In the genomic region with DNA sequence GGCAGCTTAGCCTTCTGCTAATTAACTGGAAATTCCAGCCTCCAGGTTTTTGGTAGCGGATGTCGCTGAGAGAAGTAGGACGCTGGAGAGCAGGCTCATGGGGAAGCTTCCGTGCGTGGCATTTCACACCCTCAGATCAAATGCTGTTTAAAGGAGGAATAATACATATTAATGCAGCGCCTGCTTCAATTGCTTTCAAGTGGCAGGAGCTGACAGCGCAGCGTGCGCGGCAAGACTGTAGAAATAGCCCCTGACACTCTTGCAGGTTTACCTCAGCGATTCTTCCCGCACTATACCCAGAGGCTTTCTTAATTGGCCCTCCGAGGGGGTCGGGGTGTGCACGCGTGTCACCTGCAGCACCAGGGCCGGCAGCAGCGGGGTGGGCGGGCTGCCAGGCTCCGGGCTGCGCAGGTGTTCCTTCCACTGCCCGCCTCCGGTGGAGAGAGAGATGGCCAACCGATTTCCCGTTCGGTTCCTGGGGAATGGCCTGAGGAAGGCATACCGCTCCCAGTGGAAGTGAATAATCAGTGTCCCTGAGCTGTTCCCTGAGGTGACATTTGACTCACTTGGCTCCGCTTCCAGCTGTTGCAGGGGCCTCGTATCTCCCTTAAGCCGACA, we compare ENCODE assay signal across 10 cellular contexts.
DNase-seq lines count a peak whose midpoint lies in the region; FAIRE-seq and TF ChIP-seq lines count a peak whose summit lies in the region.
"Had no signal": no experiment of that assay in that cellular context is flagged by ENCODE, and none has a peak within 500 bp of the region (broad histone marks: within the 10 kb centered on the region; RNA-seq: fewer than 3 reads in every experiment).

No MANE protein-coding gene starts in this region.

- H3K27ac ChIP-seq in sigmoid colon, result no peak overlapping the region

- no peak overlapping the region for H3K27ac Mint-ChIP-seq in progenitor cell of endocrine pancreas
- H3K27ac Mint-ChIP-seq: CD8-positive, alpha-beta memory T cell; stimulated activated naive CD8-positive, alpha-beta T cell treated with anti-CD3 and anti-CD28 coated beads, Interleukin-15, Interleukin-2, amounts not matched to agents 100 ng/mL and 50 ng/mL, for 24 hours had no signal

- peaks cover 6% of the 10 kb centered on the region for H3K27me3 Mint-ChIP-seq in progenitor cell of endocrine pancreas
- H3K27me3 Mint-ChIP-seq: CD8-positive, alpha-beta memory T cell had no signal

- H3K4me1 Mint-ChIP-seq in progenitor cell of endocrine pancreas (ENCODE audit: low read depth), result peaks cover 7% of the 10 kb centered on the region
- H3K4me1 Mint-ChIP-seq: CD8-positive, alpha-beta memory T cell had no signal

- no peak for TF ChIP-seq EP300 in sigmoid colon (IDR thresholded peaks at IDR 0.05)

- no peak for TF ChIP-seq POLR2A in sigmoid colon (IDR thresholded peaks at IDR 0.05)

- peaks cover 7% of the 10 kb centered on the region for H3K9me3 Mint-ChIP-seq in progenitor cell of endocrine pancreas (ENCODE audit: low read depth)

- H3K27me3 ChIP-seq in HAP-1 (ENCODE audit: low read depth) (no peaks in the 10 kb centered on the region), sigmoid colon (peaks cover 0 to 25% (median 0%) of the 10 kb centered on the region in 3 donors)

- peaks cover 3% of the 10 kb centered on the region for H3K36me3 Mint-ChIP-seq in progenitor cell of endocrine pancreas (ENCODE audit: insufficient read depth)
- H3K36me3 Mint-ChIP-seq: CD8-positive, alpha-beta memory T cell had no signal

- peak overlapping the region; percentile 20 for H3K4me3 Mint-ChIP-seq in progenitor cell of endocrine pancreas (ENCODE audit: low read depth)
- H3K4me3 Mint-ChIP-seq: CD8-positive, alpha-beta memory T cell; stimulated activated naive CD8-positive, alpha-beta T cell treated with anti-CD3 and anti-CD28 coated beads, Interleukin-15, Interleukin-2, amounts not matched to agents 100 ng/mL and 50 ng/mL, for 24 hours had no signal

- H3K36me3 ChIP-seq in HAP-1 (replicated peaks) (no peaks in the 10 kb centered on the region), sigmoid colon (no peaks in the 10 kb centered on the region)

- DNase-seq in DMS79 (lab: John Stamatoyannopoulos, UW) (peak; percentile 8), NCI-H2171 treated with DMSO at 0.1 percent for 48 hours (lab: John Stamatoyannopoulos, UW) (peak; percentile 49), fibroblast of the aortic adventitia (ENCODE audit: low read depth) (no peak), progenitor cell of endocrine pancreas (ENCODE audit: low spot score, unreplicated experiment) (no peak), urothelium cell line (ENCODE audit: low spot score) (no peak), HAP-1 (ENCODE audit: low spot score in 2 of 2) (no peak), COLO829 (ENCODE audit: low spot score) (no peak), sigmoid colon (no peak)
- DNase-seq: CD8-positive, alpha-beta memory T cell had no signal

- intact Hi-C loops in sigmoid colon (cut with DNase I), result no loop called here

- TF ChIP-seq CTCF in fibroblast of the aortic adventitia (IDR thresholded peaks at IDR 0.05; ENCODE audit: insufficient read depth, low read length), result no peak
- TF ChIP-seq CTCF in progenitor cell of endocrine pancreas (IDR thresholded peaks at IDR 0.05; ENCODE audit: unreplicated experiment), result no peak
- no peak for TF ChIP-seq CTCF in sigmoid colon (IDR thresholded peaks at IDR 0.05)

- WGBS in sigmoid colon, 2 donors, result 17 to 25% methylated on average over 30 of the region's 30 CpGs

- in situ Hi-C loops in HAP-1 (cut with MboI; ENCODE audit: low sequenced_read_pairs), result no loop called here

- FAIRE-seq in urothelium cell line (lab: Jason Lieb, UNC), result no peak

- H3K4me1 ChIP-seq in HAP-1, result no peaks in the 10 kb centered on the region
- no peaks in the 10 kb centered on the region for H3K4me1 ChIP-seq in sigmoid colon

- H3K4me3 ChIP-seq in fibroblast of the aortic adventitia (ENCODE audit: low read depth, low read length), result peak overlapping the region; percentile 13
- no peak overlapping the region for H3K4me3 ChIP-seq in HAP-1
- no peak overlapping the region for H3K4me3 ChIP-seq in sigmoid colon

- no peaks in the 10 kb centered on the region for H3K9me3 ChIP-seq in HAP-1
- H3K9me3 ChIP-seq in sigmoid colon, result no peaks in the 10 kb centered on the region

Comparison
In these comparisons a context has a peak if more than half of its experiments do, and no peak if none do; other contexts are left out.
1. DNase-seq: peak in DMS79 (single experiment) and NCI-H2171 treated with DMSO at 0.1 percent for 48 hours (single experiment); none in fibroblast of the aortic adventitia (single experiment), progenitor cell of endocrine pancreas (single experiment), urothelium cell line (single experiment), HAP-1 (0 of 2), COLO829 (single experiment) and sigmoid colon (single experiment).